Comparison of ENCODE assay signal across 32 cellular contexts in genomic region chr6:139567095-139567494, GRCh38.
DNase-seq lines count a peak whose midpoint lies in the region; ATAC-seq, FAIRE-seq and TF ChIP-seq lines count a peak whose summit lies in the region.
"Had no signal": no experiment of that assay in that cellular context is flagged by ENCODE, and none has a peak within 500 bp of the region (broad histone marks: within the 10 kb centered on the region; RNA-seq: fewer than 3 reads in every experiment).

No MANE protein-coding gene starts in this region.

- intact Hi-C loops in activated T-helper 1 cell treated with anti-CD3 and anti-CD28 coated beads, Interleukin-12 subunit alpha, Interleukin-12 subunit beta, Interleukin-2, Interleukin-4 antibody, amounts not matched to agents 30 ng/mL and 10 ng/mL and 1 ng/mL, durations not matched to agents 14 hours and 24 hours and 36 hours (cut with micrococcal nuclease) = no loop called here

- peaks cover 4% of the 10 kb centered on the region for H3K9me3 Mint-ChIP-seq in osteocyte (ENCODE audit: unreplicated experiment)
- H3K9me3 Mint-ChIP-seq in activated T-helper 1 cell treated with anti-CD3 and anti-CD28 coated beads, Interleukin-12 subunit alpha, Interleukin-12 subunit beta, Interleukin-2, Interleukin-4 antibody, amounts not matched to agents 30 ng/mL and 10 ng/mL and 1 ng/mL, durations not matched to agents 14 hours and 24 hours and 36 hours = no peaks in the 10 kb centered on the region
- H3K9me3 Mint-ChIP-seq: CD8-positive, alpha-beta memory T cell; effector memory CD8-positive, alpha-beta T cell; stimulated activated memory B cell treated with anti-CD40 and anti-IgM and Interleukin-4, amounts not matched to agents 10 μg/mL and 1 μg/mL and 100 μg/mL, for 72 hours had no signal

- ATAC-seq in HG02840 (IDR thresholded peaks at IDR 0.05; ENCODE audit: low FRiP score, unreplicated experiment) = no peak
- ATAC-seq: activated naive CD4-positive, alpha-beta T cell treated with anti-CD3 and anti-CD28 coated beads, Interleukin-2, amount 50 U/mL, for 72 hours; effector memory CD8-positive, alpha-beta T cell; foreskin keratinocyte; HepG2; Right ventricle myocardium inferior; stimulated activated memory B cell treated with anti-CD40 and anti-IgM and Interleukin-4, amounts not matched to agents 10 μg/mL and 1 μg/mL and 100 μg/mL, for 72 hours had no signal

- H3K4me1 Mint-ChIP-seq in osteocyte (ENCODE audit: unreplicated experiment) = peaks cover 59% of the 10 kb centered on the region
- peaks cover 7% of the 10 kb centered on the region for H3K4me1 Mint-ChIP-seq in activated T-helper 1 cell treated with anti-CD3 and anti-CD28 coated beads, Interleukin-12 subunit alpha, Interleukin-12 subunit beta, Interleukin-2, Interleukin-4 antibody, amounts not matched to agents 30 ng/mL and 10 ng/mL and 1 ng/mL, durations not matched to agents 14 hours and 24 hours and 36 hours (ENCODE audit: low read depth)
- H3K4me1 Mint-ChIP-seq: naive B cell; stimulated activated memory B cell treated with anti-CD40 and anti-IgM and Interleukin-4, amounts not matched to agents 10 μg/mL and 1 μg/mL and 100 μg/mL, for 72 hours had no signal

- TF ChIP-seq POLR2A in GM12891 (IDR thresholded peaks at IDR 0.05; ENCODE audit: low read depth, low read length) = no peak

- TF ChIP-seq CTCF in HL-60 (IDR thresholded peaks at IDR 0.05; ENCODE audit: insufficient read depth, low read length) = no peak
- peak; percentile 16 for TF ChIP-seq CTCF in choroid plexus epithelial cell (conservative IDR thresholded peaks at IDR 0.05; ENCODE audit: low read depth, low read length)
- TF ChIP-seq CTCF in osteocyte (IDR thresholded peaks at IDR 0.05) = no peak

- H3K27ac Mint-ChIP-seq in osteocyte (ENCODE audit: unreplicated experiment) = peak overlapping the region; percentile 89
- H3K27ac Mint-ChIP-seq in activated T-helper 1 cell treated with anti-CD3 and anti-CD28 coated beads, Interleukin-12 subunit alpha, Interleukin-12 subunit beta, Interleukin-2, Interleukin-4 antibody, amounts not matched to agents 30 ng/mL and 10 ng/mL and 1 ng/mL, durations not matched to agents 14 hours and 24 hours and 36 hours = no peak overlapping the region
- H3K27ac Mint-ChIP-seq: CD8-positive, alpha-beta memory T cell; effector memory CD8-positive, alpha-beta T cell; naive B cell; stimulated activated memory B cell treated with anti-CD40 and anti-IgM and Interleukin-4, amounts not matched to agents 10 μg/mL and 1 μg/mL and 100 μg/mL, for 72 hours had no signal

- peaks cover 3% of the 10 kb centered on the region for H3K36me3 Mint-ChIP-seq in osteocyte (ENCODE audit: unreplicated experiment)
- H3K36me3 Mint-ChIP-seq in activated T-helper 1 cell treated with anti-CD3 and anti-CD28 coated beads, Interleukin-12 subunit alpha, Interleukin-12 subunit beta, Interleukin-2, Interleukin-4 antibody, amounts not matched to agents 30 ng/mL and 10 ng/mL and 1 ng/mL, durations not matched to agents 14 hours and 24 hours and 36 hours (ENCODE audit: low read depth) = no peaks in the 10 kb centered on the region
- H3K36me3 Mint-ChIP-seq: activated naive CD4-positive, alpha-beta T cell treated with anti-CD3 and anti-CD28 coated beads, Interleukin-2, amount 50 U/mL, for 72 hours; naive B cell; stimulated activated memory B cell treated with anti-CD40 and anti-IgM and Interleukin-4, amounts not matched to agents 10 μg/mL and 1 μg/mL and 100 μg/mL, for 72 hours had no signal

- no peak for FAIRE-seq in GM12891 (lab: Jason Lieb, UNC)
- FAIRE-seq: HepG2 had no signal

- H3K4me3 ChIP-seq in HL-60 (replicated peaks; ENCODE audit: insufficient read depth, low read length) (no peak overlapping the region), choroid plexus epithelial cell (ENCODE audit: low read depth, low read length) (no peak overlapping the region)
- H3K4me3 ChIP-seq: heart right ventricle, upper lobe of left lung had no signal

- peak overlapping the region; percentile 11; the same call in 1 of the 2 replicates for H3K27ac ChIP-seq in HL-60 (replicated peaks)
- H3K27ac ChIP-seq: foreskin keratinocyte, heart right ventricle, upper lobe of left lung, VCaP had no signal

- DNase-seq in HL-60 (ENCODE audit: low read depth in 1 of 2, low spot score in 1 of 2) (peak in 1 of 2 experiments; percentile 13), RPMI8226 (peak; percentile 35), choroid plexus epithelial cell (ENCODE audit: low read depth) (peak; percentile 82), osteocyte (ENCODE audit: extremely low spot score, unreplicated experiment) (no peak), AG08396 (ENCODE audit: low spot score) (no peak), GM12891 (ENCODE audit: insufficient read length, low spot score) (no peak)
- no peak for DNase-seq in activated T-helper 1 cell treated with anti-CD3 and anti-CD28 coated beads, Interleukin-12 subunit alpha, Interleukin-12 subunit beta, Interleukin-2, Interleukin-4 antibody, amounts not matched to agents 30 ng/mL and 10 ng/mL and 1 ng/mL, durations not matched to agents 14 hours and 24 hours and 36 hours (ENCODE audit: low spot score)
- DNase-seq: activated CD4-positive, alpha-beta T cell treated with anti-CD3 and anti-CD28 coated beads for 4 hours; activated effector memory CD4-positive, alpha-beta T cell treated with Interleukin-2 at 50 U/mL for 16 hours; activated T-cell treated with anti-CD3 and anti-CD28 coated beads for 4 hours; CD8-positive, alpha-beta memory T cell; DMS 273 treated with DMSO at 0.1 percent for 48 hours; effector memory CD8-positive, alpha-beta T cell; foreskin keratinocyte; GOT3; heart right ventricle; naive B cell; NCI-H1105; NCI-H187 treated with DMSO at 0.1 percent for 48 hours; NCI-H2171 treated with DMSO at 0.1 percent for 48 hours; NCI-H524; NK-92 treated with Interleukin-12 subunit alpha and Interleukin-12 subunit beta, amount 100 ng/mL, for 24 hours; occipital lobe; substantia nigra had no signal

- H3K27me3 Mint-ChIP-seq in osteocyte (ENCODE audit: unreplicated experiment) = no peaks in the 10 kb centered on the region
- peaks cover 8% of the 10 kb centered on the region for H3K27me3 Mint-ChIP-seq in activated T-helper 1 cell treated with anti-CD3 and anti-CD28 coated beads, Interleukin-12 subunit alpha, Interleukin-12 subunit beta, Interleukin-2, Interleukin-4 antibody, amounts not matched to agents 30 ng/mL and 10 ng/mL and 1 ng/mL, durations not matched to agents 14 hours and 24 hours and 36 hours (ENCODE audit: insufficient read depth)
- H3K27me3 Mint-ChIP-seq: CD8-positive, alpha-beta memory T cell; effector memory CD8-positive, alpha-beta T cell; naive B cell; stimulated activated memory B cell treated with anti-CD40 and anti-IgM and Interleukin-4, amounts not matched to agents 10 μg/mL and 1 μg/mL and 100 μg/mL, for 72 hours had no signal

- no peaks in the 10 kb centered on the region for H3K27me3 ChIP-seq in HL-60 (ENCODE audit: insufficient read depth, poor library complexity, severe bottlenecking)
- H3K27me3 ChIP-seq: foreskin keratinocyte, heart right ventricle, upper lobe of left lung had no signal

- no peak overlapping the region for H3K4me3 Mint-ChIP-seq in osteocyte (ENCODE audit: unreplicated experiment)
- no peak overlapping the region for H3K4me3 Mint-ChIP-seq in activated T-helper 1 cell treated with anti-CD3 and anti-CD28 coated beads, Interleukin-12 subunit alpha, Interleukin-12 subunit beta, Interleukin-2, Interleukin-4 antibody, amounts not matched to agents 30 ng/mL and 10 ng/mL and 1 ng/mL, durations not matched to agents 14 hours and 24 hours and 36 hours
- H3K4me3 Mint-ChIP-seq: CD8-positive, alpha-beta memory T cell; effector memory CD8-positive, alpha-beta T cell; mesothelial cell of epicardium; naive B cell; stimulated activated memory B cell treated with anti-CD40 and anti-IgM and Interleukin-4, amounts not matched to agents 10 μg/mL and 1 μg/mL and 100 μg/mL, for 72 hours had no signal

TF ChIP-seq in GM12891, 5 proteins besides CTCF, POLR2A, EP300 and RAD21:
- TF ChIP-seq SPI1 (IDR thresholded peaks at IDR 0.05; ENCODE audit: low read depth, low read length) (no peak), PAX5 (IDR thresholded peaks at IDR 0.05; ENCODE audit: insufficient read depth, low read length, severe bottlenecking) (no peak), TAF1 (IDR thresholded peaks at IDR 0.05; ENCODE audit: low read depth, low read length) (no peak), POU2F2 (IDR thresholded peaks at IDR 0.05; ENCODE audit: low read depth, low read length) (no peak), POLR2AphosphoS5 (IDR thresholded peaks at IDR 0.05; ENCODE audit: low read depth, low read length) (no peak)

Comparison
In these comparisons a context has a peak if more than half of its experiments do, and no peak if none do; other contexts are left out.
1. DNase-seq: peak in RPMI8226 (single experiment) and choroid plexus epithelial cell (single experiment); none in osteocyte (single experiment), activated T-helper 1 cell treated with anti-CD3 and anti-CD28 coated beads, Interleukin-12 subunit alpha, Interleukin-12 subunit beta, Interleukin-2, Interleukin-4 antibody, amounts not matched to agents 30 ng/mL and 10 ng/mL and 1 ng/mL, durations not matched to agents 14 hours and 24 hours and 36 hours (single experiment), AG08396 (single experiment) and GM12891 (single experiment).